In the genomic region with DNA sequence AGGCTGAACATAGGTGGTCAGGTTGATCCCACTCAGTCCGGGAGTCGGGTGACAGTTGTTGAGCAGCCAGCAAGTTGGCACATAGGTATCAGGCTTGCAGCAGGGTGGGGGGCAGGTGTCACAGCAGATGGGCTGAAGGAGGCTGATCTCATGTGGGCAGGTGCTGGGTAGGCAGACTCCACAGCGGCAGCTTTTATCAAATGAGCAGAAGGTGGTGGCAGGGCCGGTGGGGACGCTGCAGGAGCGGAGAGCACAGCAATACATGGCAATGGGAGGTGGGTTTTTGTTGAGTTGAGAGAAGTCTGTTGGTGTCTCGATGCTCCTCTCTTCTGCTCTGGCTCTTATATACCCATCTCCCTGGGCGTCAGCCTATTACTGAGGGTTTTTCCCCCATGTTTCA, we compare ENCODE assay signal across 2 cellular contexts.
TF ChIP-seq lines count a peak whose summit lies in the region.

A gene (minus strand): TSS at position 318 of the 400 bp plus-strand sequence. CDS start 54 bp downstream, at position 264.

TF ChIP-seq in A549, 52 proteins besides CTCF, POLR2A, EP300 and RAD21:
- TF ChIP-seq TFCP2L1 (CRISPR knock-in tag; IDR thresholded peaks at IDR 0.05) (no peak), EHF (CRISPR knock-in tag; IDR thresholded peaks at IDR 0.05) (no peak), GATA3 (IDR thresholded peaks at IDR 0.05; ENCODE audit: borderline replicate concordance) (no peak), CHD2 (IDR thresholded peaks at IDR 0.05; ENCODE audit: low read length, partially characterized antibody) (no peak), EHMT2 (IDR thresholded peaks at IDR 0.05; ENCODE audit: low read depth) (no peak), POLR2AphosphoS2 (conservative IDR thresholded peaks at IDR 0.05; ENCODE audit: low read length) (no peak), ZC3H11A (IDR thresholded peaks at IDR 0.05) (no peak), HOXA7 (CRISPR knock-in tag; IDR thresholded peaks at IDR 0.05) (no peak), JUN (IDR thresholded peaks at IDR 0.05) (no peak), BHLHE40 (IDR thresholded peaks at IDR 0.05; ENCODE audit: low read depth, low read length) (no peak), CHD4 (IDR thresholded peaks at IDR 0.05; ENCODE audit: borderline replicate concordance) (no peak), NPAS2 (CRISPR knock-in tag; IDR thresholded peaks at IDR 0.05; ENCODE audit: borderline replicate concordance) (no peak), ZFP36 (IDR thresholded peaks at IDR 0.05; ENCODE audit: borderline replicate concordance, partially characterized antibody) (no peak)
- TF ChIP-seq, protein P1, sequence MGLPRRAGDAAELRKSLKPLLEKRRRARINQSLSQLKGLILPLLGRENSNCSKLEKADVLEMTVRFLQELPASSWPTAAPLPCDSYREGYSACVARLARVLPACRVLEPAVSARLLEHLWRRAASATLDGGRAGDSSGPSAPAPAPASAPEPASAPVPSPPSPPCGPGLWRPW (IDR thresholded peaks at IDR 0.05): no peak
- TF ChIP-seq, protein P2, sequence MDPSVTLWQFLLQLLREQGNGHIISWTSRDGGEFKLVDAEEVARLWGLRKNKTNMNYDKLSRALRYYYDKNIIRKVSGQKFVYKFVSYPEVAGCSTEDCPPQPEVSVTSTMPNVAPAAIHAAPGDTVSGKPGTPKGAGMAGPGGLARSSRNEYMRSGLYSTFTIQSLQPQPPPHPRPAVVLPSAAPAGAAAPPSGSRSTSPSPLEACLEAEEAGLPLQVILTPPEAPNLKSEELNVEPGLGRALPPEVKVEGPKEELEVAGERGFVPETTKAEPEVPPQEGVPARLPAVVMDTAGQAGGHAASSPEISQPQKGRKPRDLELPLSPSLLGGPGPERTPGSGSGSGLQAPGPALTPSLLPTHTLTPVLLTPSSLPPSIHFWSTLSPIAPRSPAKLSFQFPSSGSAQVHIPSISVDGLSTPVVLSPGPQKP (IDR thresholded peaks at IDR 0.05; ENCODE audit: low read depth, low read length): no peak
- TF ChIP-seq, protein P3, sequence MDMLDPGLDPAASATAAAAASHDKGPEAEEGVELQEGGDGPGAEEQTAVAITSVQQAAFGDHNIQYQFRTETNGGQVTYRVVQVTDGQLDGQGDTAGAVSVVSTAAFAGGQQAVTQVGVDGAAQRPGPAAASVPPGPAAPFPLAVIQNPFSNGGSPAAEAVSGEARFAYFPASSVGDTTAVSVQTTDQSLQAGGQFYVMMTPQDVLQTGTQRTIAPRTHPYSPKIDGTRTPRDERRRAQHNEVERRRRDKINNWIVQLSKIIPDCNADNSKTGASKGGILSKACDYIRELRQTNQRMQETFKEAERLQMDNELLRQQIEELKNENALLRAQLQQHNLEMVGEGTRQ (IDR thresholded peaks at IDR 0.05): no peak
- TF ChIP-seq, protein P4, sequence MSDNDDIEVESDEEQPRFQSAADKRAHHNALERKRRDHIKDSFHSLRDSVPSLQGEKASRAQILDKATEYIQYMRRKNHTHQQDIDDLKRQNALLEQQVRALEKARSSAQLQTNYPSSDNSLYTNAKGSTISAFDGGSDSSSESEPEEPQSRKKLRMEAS (IDR thresholded peaks at IDR 0.05): no peak

TF ChIP-seq in H1, 55 proteins besides CTCF, POLR2A, EP300 and RAD21:
- no peak for TF ChIP-seq SIN3A (conservative IDR thresholded peaks at IDR 0.05 in 1 of 2, IDR thresholded peaks at IDR 0.05 in 1 of 2; ENCODE audit: low read depth in 1 of 2, low read length in 2 of 2)
- TF ChIP-seq CBX5 (IDR thresholded peaks at IDR 0.05; ENCODE audit: low read depth, low read length): no peak
- TF ChIP-seq SP4 (IDR thresholded peaks at IDR 0.05; ENCODE audit: low read length): no peak
- no peak for TF ChIP-seq NRF1 (IDR thresholded peaks at IDR 0.05; ENCODE audit: low read depth, low read length)
- no peak for TF ChIP-seq KDM4A (IDR thresholded peaks at IDR 0.05; ENCODE audit: low read depth, low read length, severe bottlenecking)
- TF ChIP-seq BRCA1 (IDR thresholded peaks at IDR 0.05; ENCODE audit: low read depth, low read length): no peak
- no peak for TF ChIP-seq RNF2 (IDR thresholded peaks at IDR 0.05; ENCODE audit: borderline replicate concordance, low read depth, low read length, missing control alignments, poor library complexity, severe bottlenecking)
- TF ChIP-seq EZH2 (IDR thresholded peaks at IDR 0.05; ENCODE audit: low read depth, low read length, severe bottlenecking): no peak
- TF ChIP-seq FOSL1 (IDR thresholded peaks at IDR 0.05; ENCODE audit: insufficient read depth, low read depth, low read length): no peak
- no peak for TF ChIP-seq ASH2L (IDR thresholded peaks at IDR 0.05; ENCODE audit: low read length)
- no peak for TF ChIP-seq CBX8 (IDR thresholded peaks at IDR 0.05; ENCODE audit: borderline replicate concordance, low read depth, low read length)
- no peak for TF ChIP-seq HDAC6 (IDR thresholded peaks at IDR 0.05; ENCODE audit: low read depth, low read length)
- TF ChIP-seq ZNF274 (IDR thresholded peaks at IDR 0.05; ENCODE audit: borderline replicate concordance, extremely low read depth, low read length): no peak
- no peak for TF ChIP-seq RBBP5 (IDR thresholded peaks at IDR 0.05; ENCODE audit: borderline replicate concordance, low read depth, low read length)
- TF ChIP-seq GABPA (IDR thresholded peaks at IDR 0.05; ENCODE audit: borderline replicate concordance, insufficient read depth, low read length): no peak
- TF ChIP-seq CTBP2 (IDR thresholded peaks at IDR 0.05; ENCODE audit: borderline replicate concordance, insufficient read depth, insufficient read length, low read length): no peak
- TF ChIP-seq, protein P5, sequence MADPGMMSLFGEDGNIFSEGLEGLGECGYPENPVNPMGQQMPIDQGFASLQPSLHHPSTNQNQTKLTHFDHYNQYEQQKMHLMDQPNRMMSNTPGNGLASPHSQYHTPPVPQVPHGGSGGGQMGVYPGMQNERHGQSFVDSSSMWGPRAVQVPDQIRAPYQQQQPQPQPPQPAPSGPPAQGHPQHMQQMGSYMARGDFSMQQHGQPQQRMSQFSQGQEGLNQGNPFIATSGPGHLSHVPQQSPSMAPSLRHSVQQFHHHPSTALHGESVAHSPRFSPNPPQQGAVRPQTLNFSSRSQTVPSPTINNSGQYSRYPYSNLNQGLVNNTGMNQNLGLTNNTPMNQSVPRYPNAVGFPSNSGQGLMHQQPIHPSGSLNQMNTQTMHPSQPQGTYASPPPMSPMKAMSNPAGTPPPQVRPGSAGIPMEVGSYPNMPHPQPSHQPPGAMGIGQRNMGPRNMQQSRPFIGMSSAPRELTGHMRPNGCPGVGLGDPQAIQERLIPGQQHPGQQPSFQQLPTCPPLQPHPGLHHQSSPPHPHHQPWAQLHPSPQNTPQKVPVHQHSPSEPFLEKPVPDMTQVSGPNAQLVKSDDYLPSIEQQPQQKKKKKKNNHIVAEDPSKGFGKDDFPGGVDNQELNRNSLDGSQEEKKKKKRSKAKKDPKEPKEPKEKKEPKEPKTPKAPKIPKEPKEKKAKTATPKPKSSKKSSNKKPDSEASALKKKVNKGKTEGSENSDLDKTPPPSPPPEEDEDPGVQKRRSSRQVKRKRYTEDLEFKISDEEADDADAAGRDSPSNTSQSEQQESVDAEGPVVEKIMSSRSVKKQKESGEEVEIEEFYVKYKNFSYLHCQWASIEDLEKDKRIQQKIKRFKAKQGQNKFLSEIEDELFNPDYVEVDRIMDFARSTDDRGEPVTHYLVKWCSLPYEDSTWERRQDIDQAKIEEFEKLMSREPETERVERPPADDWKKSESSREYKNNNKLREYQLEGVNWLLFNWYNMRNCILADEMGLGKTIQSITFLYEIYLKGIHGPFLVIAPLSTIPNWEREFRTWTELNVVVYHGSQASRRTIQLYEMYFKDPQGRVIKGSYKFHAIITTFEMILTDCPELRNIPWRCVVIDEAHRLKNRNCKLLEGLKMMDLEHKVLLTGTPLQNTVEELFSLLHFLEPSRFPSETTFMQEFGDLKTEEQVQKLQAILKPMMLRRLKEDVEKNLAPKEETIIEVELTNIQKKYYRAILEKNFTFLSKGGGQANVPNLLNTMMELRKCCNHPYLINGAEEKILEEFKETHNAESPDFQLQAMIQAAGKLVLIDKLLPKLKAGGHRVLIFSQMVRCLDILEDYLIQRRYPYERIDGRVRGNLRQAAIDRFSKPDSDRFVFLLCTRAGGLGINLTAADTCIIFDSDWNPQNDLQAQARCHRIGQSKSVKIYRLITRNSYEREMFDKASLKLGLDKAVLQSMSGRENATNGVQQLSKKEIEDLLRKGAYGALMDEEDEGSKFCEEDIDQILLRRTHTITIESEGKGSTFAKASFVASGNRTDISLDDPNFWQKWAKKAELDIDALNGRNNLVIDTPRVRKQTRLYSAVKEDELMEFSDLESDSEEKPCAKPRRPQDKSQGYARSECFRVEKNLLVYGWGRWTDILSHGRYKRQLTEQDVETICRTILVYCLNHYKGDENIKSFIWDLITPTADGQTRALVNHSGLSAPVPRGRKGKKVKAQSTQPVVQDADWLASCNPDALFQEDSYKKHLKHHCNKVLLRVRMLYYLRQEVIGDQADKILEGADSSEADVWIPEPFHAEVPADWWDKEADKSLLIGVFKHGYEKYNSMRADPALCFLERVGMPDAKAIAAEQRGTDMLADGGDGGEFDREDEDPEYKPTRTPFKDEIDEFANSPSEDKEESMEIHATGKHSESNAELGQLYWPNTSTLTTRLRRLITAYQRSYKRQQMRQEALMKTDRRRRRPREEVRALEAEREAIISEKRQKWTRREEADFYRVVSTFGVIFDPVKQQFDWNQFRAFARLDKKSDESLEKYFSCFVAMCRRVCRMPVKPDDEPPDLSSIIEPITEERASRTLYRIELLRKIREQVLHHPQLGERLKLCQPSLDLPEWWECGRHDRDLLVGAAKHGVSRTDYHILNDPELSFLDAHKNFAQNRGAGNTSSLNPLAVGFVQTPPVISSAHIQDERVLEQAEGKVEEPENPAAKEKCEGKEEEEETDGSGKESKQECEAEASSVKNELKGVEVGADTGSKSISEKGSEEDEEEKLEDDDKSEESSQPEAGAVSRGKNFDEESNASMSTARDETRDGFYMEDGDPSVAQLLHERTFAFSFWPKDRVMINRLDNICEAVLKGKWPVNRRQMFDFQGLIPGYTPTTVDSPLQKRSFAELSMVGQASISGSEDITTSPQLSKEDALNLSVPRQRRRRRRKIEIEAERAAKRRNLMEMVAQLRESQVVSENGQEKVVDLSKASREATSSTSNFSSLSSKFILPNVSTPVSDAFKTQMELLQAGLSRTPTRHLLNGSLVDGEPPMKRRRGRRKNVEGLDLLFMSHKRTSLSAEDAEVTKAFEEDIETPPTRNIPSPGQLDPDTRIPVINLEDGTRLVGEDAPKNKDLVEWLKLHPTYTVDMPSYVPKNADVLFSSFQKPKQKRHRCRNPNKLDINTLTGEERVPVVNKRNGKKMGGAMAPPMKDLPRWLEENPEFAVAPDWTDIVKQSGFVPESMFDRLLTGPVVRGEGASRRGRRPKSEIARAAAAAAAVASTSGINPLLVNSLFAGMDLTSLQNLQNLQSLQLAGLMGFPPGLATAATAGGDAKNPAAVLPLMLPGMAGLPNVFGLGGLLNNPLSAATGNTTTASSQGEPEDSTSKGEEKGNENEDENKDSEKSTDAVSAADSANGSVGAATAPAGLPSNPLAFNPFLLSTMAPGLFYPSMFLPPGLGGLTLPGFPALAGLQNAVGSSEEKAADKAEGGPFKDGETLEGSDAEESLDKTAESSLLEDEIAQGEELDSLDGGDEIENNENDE (IDR thresholded peaks at IDR 0.05; ENCODE audit: insufficient replicate concordance, low read length): no peak
TF ChIP-seq in H1: peak in this region for 0.
